In genomic region chr16:50381679-50382440, GRCh38 we compare ENCODE assay signal across 17 cellular contexts. TPM values are rescaled to one million over a fixed set of nuclear protein-coding genes. Genes with fewer than 3 reads are reported as not detected.
DNase-seq lines count a peak whose midpoint lies in the region; ATAC-seq, FAIRE-seq and TF ChIP-seq lines count a peak whose summit lies in the region.
"Had no signal": no experiment of that assay in that cellular context is flagged by ENCODE, and none has a peak within 500 bp of the region (broad histone marks: within the 10 kb centered on the region; RNA-seq: fewer than 3 reads in every experiment).

No MANE protein-coding gene starts in this region.

- H3K27ac Mint-ChIP-seq in HFFc6, result no peak overlapping the region
- H3K27ac Mint-ChIP-seq: T-helper 17 cell had no signal

- in situ Hi-C loops in GM12878 (cut with MboI), result no loop called here

- SMC1A ChIA-PET in GM12878 (lab: Charles Lee; ENCODE audit: uncharacterized antibody, unreplicated experiment), result no interaction called here

- WGBS in GM12878 (ENCODE audit: insufficient coverage, insufficient replicate concordance, low lambda C conversion rate, missing lambda C conversion rate), result 56% methylated on average over 8 of the region's 8 CpGs

- H3K27ac ChIP-seq in GM12878 (ENCODE audit: control insufficient read depth, insufficient read depth), result no peak overlapping the region
- H3K27ac ChIP-seq: BLaER1, epithelial cell of prostate had no signal

- ATAC-seq in GM12878 (peak; percentile 81), left lobe of liver (peak; percentile 31), GM18502 (IDR thresholded peaks at IDR 0.05; ENCODE audit: poor library complexity, unreplicated experiment) (no peak), HG02588 (IDR thresholded peaks at IDR 0.05; ENCODE audit: unreplicated experiment) (no peak)

- RAD21 ChIA-PET in GM12878 (lab: Charles Lee; ENCODE audit: unreplicated experiment), result no interaction called here

- H3K4me1 ChIP-seq in GM12878 (ENCODE audit: control insufficient read depth, insufficient read depth, low read length), result no peaks in the 10 kb centered on the region

- DNase-seq in GM12864 (ENCODE audit: low read depth) (no peak), HFFc6 (no peak), GM12878 (ENCODE audit: low read depth, low spot score) (no peak), left lobe of liver (ENCODE audit: low spot score) (no peak)
- no peak for DNase-seq in effector CD8-positive, alpha-beta T cell (lab: John Stamatoyannopoulos, UW)
- DNase-seq in stimulated activated CD8-positive, alpha-beta memory T cell treated with anti-CD3 and anti-CD28 coated beads, Interleukin-4, amount 100 ng/mL, for 48 hours, result no peak
- DNase-seq: activated CD8-positive, alpha-beta memory T cell treated with anti-CD3 and anti-CD28 coated beads for 24 hours; activated naive CD4-positive, alpha-beta T cell; central memory CD4-positive, alpha-beta T cell; hypothalamus; NCI-H2171 treated with DMSO at 0.1 percent for 48 hours; T-helper 17 cell had no signal

- no peak overlapping the region for H3K9ac ChIP-seq in GM12878 (ENCODE audit: control insufficient read depth, insufficient read depth, low read length)
- H3K9ac ChIP-seq: BLaER1 had no signal

- CTCF ChIA-PET in GM12878 (lab: Yijun Ruan, JAX), result no interaction called here

- intact Hi-C loops in GM12878 (cut with micrococcal nuclease; ENCODE audit: unreplicated experiment), result no loop called here

- H2AFZ ChIP-seq in GM12878 (ENCODE audit: control insufficient read depth, low read depth, low read length), result no peak overlapping the region

- peaks cover 10% of the 10 kb centered on the region for H3K27me3 Mint-ChIP-seq in HFFc6 (ENCODE audit: insufficient read depth)

- no peaks in the 10 kb centered on the region for H3K9me3 Mint-ChIP-seq in HFFc6

- no peaks in the 10 kb centered on the region for H3K79me2 ChIP-seq in GM12878 (ENCODE audit: control insufficient read depth, insufficient read depth, low read length)

- no peaks in the 10 kb centered on the region for H4K20me1 ChIP-seq in GM12878 (ENCODE audit: control insufficient read depth, insufficient read depth)
- H4K20me1 ChIP-seq: BLaER1 had no signal

- no peaks in the 10 kb centered on the region; a peak in 1 of 4 replicates for H3K27me3 ChIP-seq in GM12878 (replicated peaks in 1 of 2; ENCODE audit: control insufficient read depth in 2 of 2, insufficient read depth in 2 of 2, low read length in 1 of 2)
- H3K27me3 ChIP-seq: BLaER1 had no signal

- no peak for TF ChIP-seq POLR2A in GM12878 (IDR thresholded peaks at IDR 0.05; ENCODE audit: low read depth, low read length)

- H3K36me3 ChIP-seq in GM12878 (ENCODE audit: control insufficient read depth in 2 of 2, insufficient read depth in 2 of 2, low read length in 1 of 2), result no peaks in the 10 kb centered on the region
- H3K36me3 ChIP-seq: BLaER1 had no signal

- BruUV-seq in GM12878 (replicated peaks; lab: Mats Ljungman, UMichigan), result no TSS peak

- H3K4me3 Mint-ChIP-seq in HFFc6, result no peak overlapping the region
- H3K4me3 Mint-ChIP-seq: T-helper 17 cell had no signal

- POLR2A ChIA-PET in GM12878 (lab: Charles Lee), result no interaction called here

- no peak overlapping the region for H3K4me2 ChIP-seq in GM12878 (ENCODE audit: control insufficient read depth, insufficient read depth)
- H3K4me2 ChIP-seq: BLaER1 had no signal

- FAIRE-seq in GM12878 (lab: Jason Lieb, UNC), result no peak

- H3K9me3 ChIP-seq in GM12878 (replicated peaks; ENCODE audit: control insufficient read depth, insufficient read depth, low read length), result no peaks in the 10 kb centered on the region
- H3K9me3 ChIP-seq: BLaER1 had no signal

- TF ChIP-seq CTCF in GM12864 (IDR thresholded peaks at IDR 0.05; ENCODE audit: low read depth, low read length, missing control alignments) (peak; percentile 40), HFFc6 (IDR thresholded peaks at IDR 0.05) (0 out of 2 replicates have a peak, but pooled peaks have one; percentile 32), GM12878 (IDR thresholded peaks at IDR 0.05 in 2 of 3, conservative IDR thresholded peaks at IDR 0.05 in 1 of 3; ENCODE audit: control insufficient read depth in 2 of 3, extremely low read depth in 1 of 3, insufficient read depth in 1 of 3, low read depth in 3 of 3, low read length in 3 of 3) (peak; percentile 20 to 27 (median 23); a peak in 2 of 6 replicates)

- H3K4me1 Mint-ChIP-seq in HFFc6 (ENCODE audit: low read depth), result no peaks in the 10 kb centered on the region

- no peak overlapping the region for H3K4me3 ChIP-seq in GM12864 (ENCODE audit: low read depth, low read length)
- no peak overlapping the region for H3K4me3 ChIP-seq in GM12878
- H3K4me3 ChIP-seq: BLaER1, lung had no signal

- no peak for TF ChIP-seq RAD21 in GM12878 (IDR thresholded peaks at IDR 0.05; ENCODE audit: insufficient read depth, low read depth, low read length)

- no peak for TF ChIP-seq EP300 in GM12878 (IDR thresholded peaks at IDR 0.05; ENCODE audit: borderline replicate concordance in 1 of 2, control insufficient read depth in 1 of 2, low read depth in 2 of 2, low read length in 2 of 2)

- no peaks in the 10 kb centered on the region for H3K36me3 Mint-ChIP-seq in HFFc6 (ENCODE audit: low read depth)

TF ChIP-seq in GM12878, 131 proteins besides CTCF, POLR2A, EP300 and RAD21:
- TF ChIP-seq, protein P1, sequence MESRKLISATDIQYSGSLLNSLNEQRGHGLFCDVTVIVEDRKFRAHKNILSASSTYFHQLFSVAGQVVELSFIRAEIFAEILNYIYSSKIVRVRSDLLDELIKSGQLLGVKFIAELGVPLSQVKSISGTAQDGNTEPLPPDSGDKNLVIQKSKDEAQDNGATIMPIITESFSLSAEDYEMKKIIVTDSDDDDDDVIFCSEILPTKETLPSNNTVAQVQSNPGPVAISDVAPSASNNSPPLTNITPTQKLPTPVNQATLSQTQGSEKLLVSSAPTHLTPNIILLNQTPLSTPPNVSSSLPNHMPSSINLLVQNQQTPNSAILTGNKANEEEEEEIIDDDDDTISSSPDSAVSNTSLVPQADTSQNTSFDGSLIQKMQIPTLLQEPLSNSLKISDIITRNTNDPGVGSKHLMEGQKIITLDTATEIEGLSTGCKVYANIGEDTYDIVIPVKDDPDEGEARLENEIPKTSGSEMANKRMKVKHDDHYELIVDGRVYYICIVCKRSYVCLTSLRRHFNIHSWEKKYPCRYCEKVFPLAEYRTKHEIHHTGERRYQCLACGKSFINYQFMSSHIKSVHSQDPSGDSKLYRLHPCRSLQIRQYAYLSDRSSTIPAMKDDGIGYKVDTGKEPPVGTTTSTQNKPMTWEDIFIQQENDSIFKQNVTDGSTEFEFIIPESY (IDR thresholded peaks at IDR 0.05), result no peak
- TF ChIP-seq TCF12 (IDR thresholded peaks at IDR 0.05; ENCODE audit: low read depth, low read length) (no peak), POU2F2 (IDR thresholded peaks at IDR 0.05; ENCODE audit: borderline replicate concordance, low read depth, low read length) (no peak), SMAD1 (IDR thresholded peaks at IDR 0.05; ENCODE audit: low read depth, partially characterized antibody) (no peak), NFIC (IDR thresholded peaks at IDR 0.05; ENCODE audit: low read depth, low read length) (no peak)
- TF ChIP-seq, protein P2, sequence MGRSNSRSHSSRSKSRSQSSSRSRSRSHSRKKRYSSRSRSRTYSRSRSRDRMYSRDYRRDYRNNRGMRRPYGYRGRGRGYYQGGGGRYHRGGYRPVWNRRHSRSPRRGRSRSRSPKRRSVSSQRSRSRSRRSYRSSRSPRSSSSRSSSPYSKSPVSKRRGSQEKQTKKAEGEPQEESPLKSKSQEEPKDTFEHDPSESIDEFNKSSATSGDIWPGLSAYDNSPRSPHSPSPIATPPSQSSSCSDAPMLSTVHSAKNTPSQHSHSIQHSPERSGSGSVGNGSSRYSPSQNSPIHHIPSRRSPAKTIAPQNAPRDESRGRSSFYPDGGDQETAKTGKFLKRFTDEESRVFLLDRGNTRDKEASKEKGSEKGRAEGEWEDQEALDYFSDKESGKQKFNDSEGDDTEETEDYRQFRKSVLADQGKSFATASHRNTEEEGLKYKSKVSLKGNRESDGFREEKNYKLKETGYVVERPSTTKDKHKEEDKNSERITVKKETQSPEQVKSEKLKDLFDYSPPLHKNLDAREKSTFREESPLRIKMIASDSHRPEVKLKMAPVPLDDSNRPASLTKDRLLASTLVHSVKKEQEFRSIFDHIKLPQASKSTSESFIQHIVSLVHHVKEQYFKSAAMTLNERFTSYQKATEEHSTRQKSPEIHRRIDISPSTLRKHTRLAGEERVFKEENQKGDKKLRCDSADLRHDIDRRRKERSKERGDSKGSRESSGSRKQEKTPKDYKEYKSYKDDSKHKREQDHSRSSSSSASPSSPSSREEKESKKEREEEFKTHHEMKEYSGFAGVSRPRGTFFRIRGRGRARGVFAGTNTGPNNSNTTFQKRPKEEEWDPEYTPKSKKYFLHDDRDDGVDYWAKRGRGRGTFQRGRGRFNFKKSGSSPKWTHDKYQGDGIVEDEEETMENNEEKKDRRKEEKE (IDR thresholded peaks at IDR 0.05), result no peak

RNA-seq across cellular contexts. Expression of gene BRD7, which starts 13.1 kb away (rescaled TPM):
- total RNA-seq in HFFc6 (2021; fragmentation: NEBNext Ultra II Directional; extraction: Animal tissue kit (Norgen Biotek cat#: 25700)), result 10 to 100 TPM; 50.5 to 65.0 (median 63.0) TPM
- total RNA-seq in GM12878 (2013; cell fraction: nucleolus; rRNA removed), result 36.9 and 40.9 TPM in 2 replicates
- total RNA-seq in GM12878 (2014; rRNA removed), result 54.3 and 56.3 TPM in 2 replicates
- total RNA-seq in GM12878 (2014; rRNA removed; fragmentation: Illumina TruSeq; extraction: Trizol), result 74.5 and 74.7 TPM in 2 replicates
- 65.2 and 67.4 TPM in 2 replicates for total RNA-seq in GM12878 (2021)
- polyA plus RNA-seq in GM12878 (2011; ENCODE audit: low read depth), result 23.7 TPM
- polyA plus RNA-seq in GM12878 (2011; rRNA removed), result 64.4 and 85.4 TPM in 2 replicates
- polyA plus RNA-seq in GM12878 (2011; cell fraction: cytosol; rRNA removed), result 22.9 and 27.6 TPM in 2 replicates
- 26.8 and 33.9 TPM in 2 replicates for polyA plus RNA-seq in GM12878 (2011; cell fraction: nucleus; rRNA removed)
- polyA plus RNA-seq in GM12878 (2012), result 27.2 and 43.0 TPM in 2 replicates
- polyA plus RNA-seq in GM12878 (2014; fragmentation: Illumina TruSeq; extraction: Trizol), result 74.6 and 113 TPM in 2 replicates
- polyA plus RNA-seq in GM12878 (2014; fragmentation: Nextera tagmentation; extraction: Ambion mirVana), result 10 to 100 TPM; 16.9 to 36.5 TPM
- polyA plus RNA-seq in GM12878 (2014; rRNA removed), result 44.4 and 47.8 TPM in 2 replicates
- 10 to 100 TPM; 18.9 to 47.6 TPM for polyA plus RNA-seq in GM12878 (2016; fragmentation: Nextera tagmentation; extraction: Ambion mirVana)
- 34.6 and 42.2 TPM in 2 replicates for polyA minus RNA-seq in GM12878 (2011; rRNA and poly(A)+ RNA removed)
- 16.4 and 19.0 TPM in 2 replicates for polyA minus RNA-seq in GM12878 (2011; cell fraction: cytosol; rRNA and poly(A)+ RNA removed)
- polyA minus RNA-seq in GM12878 (2011; cell fraction: nucleus; rRNA and poly(A)+ RNA removed), result 19.5 and 29.7 TPM in 2 replicates
- 17.9 TPM for total RNA-seq in left lobe of liver

Comparison
In these comparisons a context has a peak if more than half of its experiments do, and no peak if none do; other contexts are left out.
1. ATAC-seq: peak in GM12878 (single experiment) and left lobe of liver (single experiment); none in GM18502 (single experiment) and HG02588 (single experiment).
2. Peak in every context shown above with its lines, with median percentiles within 50 percentile points of each other: CTCF ChIP-seq.